In genomic region chr6:8855411-8855810, GRCh38 we compare ENCODE assay signal across 26 cellular contexts.
"Had no signal": no experiment of that assay in that cellular context is flagged by ENCODE, and none has a peak within 500 bp of the region (broad histone marks: within the 10 kb centered on the region; RNA-seq: fewer than 3 reads in every experiment).

No MANE protein-coding gene starts in this region.

- ATAC-seq: activated CD4-positive, alpha-beta T cell treated with anti-CD3 and anti-CD28 coated beads for 36 hours; activated CD8-positive, alpha-beta memory T cell treated with anti-CD3 and anti-CD28 coated beads, Interleukin-2, amount 10 ng/mL, durations not matched to agents 7 days and 5 days; activated CD8-positive, alpha-beta T cell treated with anti-CD3 and anti-CD28 coated beads, Interleukin-2, amount 10 ng/mL, durations not matched to agents 7 days and 5 days; activated T-cell treated with anti-CD3 and anti-CD28 coated beads, Interleukin-2, amount 50 U/mL, for 72 hours; left cardiac atrium; left ventricle myocardium superior had no signal

- H3K4me3 ChIP-seq: cardiac muscle cell, coronary artery, dorsolateral prefrontal cortex, right atrium auricular region, suprapubic skin, tibial artery had no signal

- H3K4me3 Mint-ChIP-seq: activated CD4-positive, alpha-beta T cell treated with anti-CD3 and anti-CD28 coated beads for 36 hours; activated CD8-positive, alpha-beta memory T cell treated with anti-CD3 and anti-CD28 coated beads, Interleukin-2, amount 10 ng/mL, durations not matched to agents 7 days and 5 days; activated CD8-positive, alpha-beta T cell treated with anti-CD3 and anti-CD28 coated beads, Interleukin-2, amount 10 ng/mL, durations not matched to agents 7 days and 5 days; activated naive CD8-positive, alpha-beta T cell; activated T-cell treated with anti-CD3 and anti-CD28 coated beads, Interleukin-2, amount 50 U/mL, for 72 hours; brain; nephron progenitor cell; T-helper 2 cell treated with Interferon-gamma antibody and Interleukin-4, amounts not matched to agents 5 μg/mL and 100 μg/mL, for 36 hours had no signal

- H3K9me3 Mint-ChIP-seq: brain; nephron progenitor cell; T-helper 2 cell treated with Interferon-gamma antibody and Interleukin-4, amounts not matched to agents 5 μg/mL and 100 μg/mL, for 36 hours had no signal

- H3K9me3 ChIP-seq: neutrophil, right atrium auricular region, suprapubic skin, tibial artery had no signal

- DNase-seq: activated CD4-positive, alpha-beta T cell treated with anti-CD3 and anti-CD28 coated beads for 36 hours; activated CD4-positive, CD25-positive, alpha-beta regulatory T cell; activated CD8-positive, alpha-beta memory T cell treated with anti-CD3 and anti-CD28 coated beads, Interleukin-2, amount 10 ng/mL, durations not matched to agents 7 days and 5 days; activated CD8-positive, alpha-beta T cell treated with anti-CD3 and anti-CD28 coated beads, Interleukin-2, amount 10 ng/mL, durations not matched to agents 7 days and 5 days; activated naive CD4-positive, alpha-beta T cell treated with Interleukin-2 at 50 U/mL for 16 hours; activated T-cell treated with anti-CD3 and anti-CD28 coated beads, Interleukin-2, amount 50 U/mL, for 72 hours; anterior cingulate cortex; dorsolateral prefrontal cortex; effector memory CD4-positive, alpha-beta T cell; glutamatergic neuron; islet precursor cell; left cardiac atrium; left ventricle myocardium superior; nephron progenitor cell; stimulated activated CD4-positive, alpha-beta T cell treated with anti-CD3 and anti-CD28 coated beads, Interleukin-15, amount 100 ng/mL, for 24 hours; stimulated activated CD4-positive, alpha-beta T cell treated with anti-CD3 and anti-CD28 coated beads, Interleukin-2, amount 100 ng/mL, for 24 hours; stimulated activated naive CD4-positive, alpha-beta T cell; tibial artery had no signal

- H3K27me3 Mint-ChIP-seq: activated CD8-positive, alpha-beta memory T cell treated with anti-CD3 and anti-CD28 coated beads, Interleukin-2, amount 10 ng/mL, durations not matched to agents 7 days and 5 days had no signal

- H3K4me1 Mint-ChIP-seq: activated CD4-positive, alpha-beta T cell treated with anti-CD3 and anti-CD28 coated beads for 36 hours; activated CD8-positive, alpha-beta memory T cell treated with anti-CD3 and anti-CD28 coated beads, Interleukin-2, amount 10 ng/mL, durations not matched to agents 7 days and 5 days had no signal

- H3K27ac Mint-ChIP-seq: activated CD4-positive, alpha-beta T cell treated with anti-CD3 and anti-CD28 coated beads for 36 hours; activated CD8-positive, alpha-beta memory T cell treated with anti-CD3 and anti-CD28 coated beads, Interleukin-2, amount 10 ng/mL, durations not matched to agents 7 days and 5 days; activated CD8-positive, alpha-beta T cell treated with anti-CD3 and anti-CD28 coated beads, Interleukin-2, amount 10 ng/mL, durations not matched to agents 7 days and 5 days; activated naive CD8-positive, alpha-beta T cell; activated T-cell treated with anti-CD3 and anti-CD28 coated beads, Interleukin-2, amount 50 U/mL, for 72 hours; brain; nephron progenitor cell; T-helper 2 cell treated with Interferon-gamma antibody and Interleukin-4, amounts not matched to agents 5 μg/mL and 100 μg/mL, for 36 hours had no signal

- H3K27me3 ChIP-seq: cardiac muscle cell, dorsolateral prefrontal cortex, neutrophil, right atrium auricular region, suprapubic skin, tibial artery had no signal

- H3K36me3 Mint-ChIP-seq: activated CD8-positive, alpha-beta memory T cell treated with anti-CD3 and anti-CD28 coated beads, Interleukin-2, amount 10 ng/mL, durations not matched to agents 7 days and 5 days; activated naive CD8-positive, alpha-beta T cell; brain had no signal

- H3K4me1 ChIP-seq: right atrium auricular region, suprapubic skin, tibial artery had no signal

- H3K36me3 ChIP-seq: cardiac muscle cell, neutrophil, right atrium auricular region, suprapubic skin, tibial artery had no signal
